In genomic region chr12:89745286-89745685, GRCh38 we compare ENCODE assay signal across 27 cellular contexts.
"Had no signal": no experiment of that assay in that cellular context is flagged by ENCODE, and none has a peak within 500 bp of the region (broad histone marks: within the 10 kb centered on the region; RNA-seq: fewer than 3 reads in every experiment).

No MANE protein-coding gene starts in this region.

- H3K4me3 ChIP-seq: heart left ventricle, lower lobe of right lung, ovary, right atrium auricular region, skin epidermis, suprapubic skin, thoracic aorta, tibial artery, uterus had no signal

- H3K4me1 ChIP-seq: heart left ventricle, lower lobe of right lung, right atrium auricular region, suprapubic skin, tibial artery, uterus had no signal

- FAIRE-seq: keratinocyte had no signal

- DNase-seq: heart left ventricle; kidney glomerular epithelial cell; left cardiac atrium; lower lobe of right lung; mammary epithelial cell; mesendoderm; naive B cell; natural killer cell; ovary; stimulated activated CD4-positive, alpha-beta T cell treated with anti-CD3 and anti-CD28 coated beads, Interleukin-12 subunit alpha, Interleukin-12 subunit beta, amount 100 ng/mL, for 4 hours; stimulated activated CD4-positive, alpha-beta T cell treated with anti-CD3 and anti-CD28 coated beads, Interleukin-15, amount 100 ng/mL, for 24 hours; stimulated activated CD4-positive, alpha-beta T cell treated with anti-CD3 and anti-CD28 coated beads, Interleukin-2, amount 100 ng/mL, for 24 hours; stimulated activated CD4-positive, alpha-beta T cell treated with anti-CD3 and anti-CD28 coated beads, Interleukin-4, amount 100 ng/mL, for 1 hour; stimulated activated naive CD4-positive, alpha-beta T cell; tibial artery; trophoblast cell; uterus had no signal

- H3K27ac Mint-ChIP-seq: mesothelial cell of epicardium; natural killer cell; progenitor cell of endocrine pancreas; stimulated activated naive CD8-positive, alpha-beta T cell treated with anti-CD3 and anti-CD28 coated beads, Interleukin-15, Interleukin-2, amounts not matched to agents 100 ng/mL and 50 ng/mL, for 24 hours had no signal

- H3K4me1 Mint-ChIP-seq: mesothelial cell of epicardium, natural killer cell had no signal

- H3K27ac ChIP-seq: heart left ventricle, lower lobe of right lung, ovary, right atrium auricular region, skin epidermis, suprapubic skin, thoracic aorta, tibial artery, uterus had no signal

- H3K27me3 ChIP-seq: heart left ventricle, ovary, right atrium auricular region, suprapubic skin, tibial artery, uterus had no signal

- H3K9me3 ChIP-seq: ovary had no signal

- H3K4me3 Mint-ChIP-seq: mesothelial cell of epicardium; natural killer cell; stimulated activated naive CD8-positive, alpha-beta T cell treated with anti-CD3 and anti-CD28 coated beads, Interleukin-15, Interleukin-2, amounts not matched to agents 100 ng/mL and 50 ng/mL, for 24 hours had no signal

- ATAC-seq: heart left ventricle, left cardiac atrium, left lobe of liver, lower lobe of right lung, natural killer cell, sciatic nerve had no signal

- H3K27me3 Mint-ChIP-seq: naive B cell; progenitor cell of endocrine pancreas; stimulated activated naive CD8-positive, alpha-beta T cell treated with anti-CD3 and anti-CD28 coated beads, Interleukin-15, Interleukin-2, amounts not matched to agents 100 ng/mL and 50 ng/mL, for 24 hours had no signal

- H3K36me3 ChIP-seq: heart left ventricle, lower lobe of right lung, ovary, right atrium auricular region, suprapubic skin, thoracic aorta, tibial artery, uterus had no signal
